In genomic region chr14:24058260-24058950, GRCh38 we compare ENCODE assay signal across 1 cellular context.
TF ChIP-seq lines count a peak whose summit lies in the region.

No MANE protein-coding gene starts in this region.

TF ChIP-seq in HepG2, 621 proteins besides CTCF, POLR2A, EP300 and RAD21 (continued from another document and continues in another):
- TF ChIP-seq ZNF710 (CRISPR knock-in tag; IDR thresholded peaks at IDR 0.05; ENCODE audit: borderline replicate concordance) (no peak), ZNF496 (CRISPR knock-in tag; IDR thresholded peaks at IDR 0.05; ENCODE audit: insufficient replicate concordance) (no peak), LRRFIP1 (CRISPR knock-in tag; conservative IDR thresholded peaks at IDR 0.05) (no peak), SOX5 (CRISPR knock-in tag; IDR thresholded peaks at IDR 0.05; ENCODE audit: borderline replicate concordance) (peak; percentile 66), ZBTB10 (CRISPR knock-in tag; IDR thresholded peaks at IDR 0.05; ENCODE audit: borderline replicate concordance) (no peak), SIX4 (CRISPR knock-in tag; IDR thresholded peaks at IDR 0.05) (no peak), ZFYVE20 (CRISPR knock-in tag; IDR thresholded peaks at IDR 0.05; ENCODE audit: borderline replicate concordance, low read depth) (no peak), MXD1 (CRISPR knock-in tag; IDR thresholded peaks at IDR 0.05) (no peak), PRDM15 (CRISPR knock-in tag; IDR thresholded peaks at IDR 0.05) (no peak), KMT2A (CRISPR knock-in tag; IDR thresholded peaks at IDR 0.05) (peak; percentile 44), ZNF136 (CRISPR knock-in tag; IDR thresholded peaks at IDR 0.05; ENCODE audit: low read depth) (no peak), CAMTA2 (CRISPR knock-in tag; IDR thresholded peaks at IDR 0.05; ENCODE audit: borderline replicate concordance) (no peak), RERE (CRISPR knock-in tag; IDR thresholded peaks at IDR 0.05; ENCODE audit: low read depth) (no peak), ZNF564 (CRISPR knock-in tag; IDR thresholded peaks at IDR 0.05) (no peak), CERS6 (CRISPR knock-in tag; IDR thresholded peaks at IDR 0.05) (no peak), ZNF749 (CRISPR knock-in tag; IDR thresholded peaks at IDR 0.05; ENCODE audit: borderline replicate concordance) (no peak), THAP9 (CRISPR knock-in tag; IDR thresholded peaks at IDR 0.05; ENCODE audit: borderline replicate concordance) (peak; percentile 54; the same call in 1 of the 2 replicates), ATAD3A (CRISPR knock-in tag; IDR thresholded peaks at IDR 0.05) (no peak), ATRX (CRISPR knock-in tag; IDR thresholded peaks at IDR 0.05; ENCODE audit: borderline replicate concordance) (no peak), JUND (CRISPR knock-in tag; IDR thresholded peaks at IDR 0.05) (no peak), ZNF687 (CRISPR knock-in tag; IDR thresholded peaks at IDR 0.05) (no peak; the same call in 1 of the 2 replicates)
